9 cellular contexts compared by ENCODE assay signal in the genomic region with DNA sequence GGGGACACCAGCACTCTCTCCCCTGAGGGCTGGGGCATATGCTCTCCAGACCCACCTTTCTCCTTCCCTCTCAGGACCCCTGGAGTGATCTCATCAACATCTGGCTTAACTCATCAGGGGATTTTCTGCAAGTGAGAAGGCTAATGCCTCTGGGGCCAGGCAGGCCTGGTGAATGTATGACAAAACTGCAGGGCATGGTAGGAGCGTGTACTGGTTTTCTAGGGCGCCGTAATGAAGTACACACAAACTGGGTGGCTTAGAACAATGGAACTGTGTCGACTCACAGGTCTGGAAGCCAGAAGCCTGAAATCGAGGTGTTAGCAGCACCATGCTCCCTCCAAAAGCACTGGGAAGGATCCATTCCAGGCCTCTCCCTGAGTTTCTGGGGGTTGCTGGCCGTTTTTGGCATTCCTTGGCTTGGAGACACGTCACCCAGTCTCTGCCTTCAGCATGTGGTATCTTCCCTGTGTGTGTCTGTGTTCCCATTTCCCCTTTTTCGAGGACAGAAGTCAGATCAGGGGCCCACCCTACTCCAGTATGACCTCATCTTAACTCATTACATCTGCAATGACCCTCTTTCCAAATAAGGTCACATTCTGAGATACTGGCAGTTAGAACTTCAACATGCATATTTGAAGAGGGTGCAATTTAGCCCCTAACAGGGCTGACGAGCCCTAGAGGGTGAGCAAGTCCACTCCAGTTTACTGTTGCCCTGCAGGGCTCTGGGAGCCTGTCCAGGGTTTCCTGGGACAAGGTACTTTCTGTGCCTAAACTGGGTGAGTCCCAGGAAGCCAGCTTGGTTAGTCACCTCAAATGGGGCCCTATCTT. TPM values are rescaled to one million over a fixed set of nuclear protein-coding genes. Genes with fewer than 3 reads are reported as not detected.
DNase-seq lines count a peak whose midpoint lies in the region; ATAC-seq and TF ChIP-seq lines count a peak whose summit lies in the region.
"Had no signal": no experiment of that assay in that cellular context is flagged by ENCODE, and none has a peak within 500 bp of the region (broad histone marks: within the 10 kb centered on the region; RNA-seq: fewer than 3 reads in every experiment).

No MANE protein-coding gene starts in this region.

- no peaks in the 10 kb centered on the region for H3K36me3 Mint-ChIP-seq in activated T-helper 2 cell treated with anti-CD3 and anti-CD28 coated beads, Interferon-gamma antibody, Interleukin-2, Interleukin-4, amounts not matched to agents 10 μg/mL and 5 μg/mL and 100 μg/mL, durations not matched to agents 14 hours and 24 hours and 36 hours (ENCODE audit: low read depth)

- no peak overlapping the region for H3K4me3 Mint-ChIP-seq in activated T-helper 2 cell treated with anti-CD3 and anti-CD28 coated beads, Interferon-gamma antibody, Interleukin-2, Interleukin-4, amounts not matched to agents 10 μg/mL and 5 μg/mL and 100 μg/mL, durations not matched to agents 14 hours and 24 hours and 36 hours (ENCODE audit: low read depth)

- peak overlapping the region; percentile 93 for H3K27ac Mint-ChIP-seq in activated T-helper 2 cell treated with anti-CD3 and anti-CD28 coated beads, Interferon-gamma antibody, Interleukin-2, Interleukin-4, amounts not matched to agents 10 μg/mL and 5 μg/mL and 100 μg/mL, durations not matched to agents 14 hours and 24 hours and 36 hours

- TF ChIP-seq RAD21 in Ishikawa (IDR thresholded peaks at IDR 0.05; ENCODE audit: low read depth): no peak

- ATAC-seq in GM19452 (IDR thresholded peaks at IDR 0.05; ENCODE audit: unreplicated experiment): no peak
- ATAC-seq in GM19455 (IDR thresholded peaks at IDR 0.05; ENCODE audit: unreplicated experiment): no peak
- ATAC-seq: Panc1 had no signal

- no peak for TF ChIP-seq EP300 in Ishikawa (IDR thresholded peaks at IDR 0.05; ENCODE audit: borderline replicate concordance)

- intact Hi-C loops in activated T-helper 2 cell treated with anti-CD3 and anti-CD28 coated beads, Interferon-gamma antibody, Interleukin-2, Interleukin-4, amounts not matched to agents 10 μg/mL and 5 μg/mL and 100 μg/mL, durations not matched to agents 14 hours and 24 hours and 36 hours (cut with micrococcal nuclease): no loop called here

- H3K4me1 Mint-ChIP-seq in activated T-helper 2 cell treated with anti-CD3 and anti-CD28 coated beads, Interferon-gamma antibody, Interleukin-2, Interleukin-4, amounts not matched to agents 10 μg/mL and 5 μg/mL and 100 μg/mL, durations not matched to agents 14 hours and 24 hours and 36 hours (ENCODE audit: low read depth): peaks cover 85% of the 10 kb centered on the region

- H3K27me3 Mint-ChIP-seq in activated T-helper 2 cell treated with anti-CD3 and anti-CD28 coated beads, Interferon-gamma antibody, Interleukin-2, Interleukin-4, amounts not matched to agents 10 μg/mL and 5 μg/mL and 100 μg/mL, durations not matched to agents 14 hours and 24 hours and 36 hours (ENCODE audit: low read depth): no peaks in the 10 kb centered on the region

- peak; percentile 46 for DNase-seq in AG20443 (ENCODE audit: low spot score)
- DNase-seq in activated T-helper 2 cell treated with anti-CD3 and anti-CD28 coated beads, Interferon-gamma antibody, Interleukin-2, Interleukin-4, amounts not matched to agents 10 μg/mL and 5 μg/mL and 100 μg/mL, durations not matched to agents 14 hours and 24 hours and 36 hours (ENCODE audit: low spot score): no peak
- peak; percentile 29 for DNase-seq in left kidney (ENCODE audit: low read depth, low spot score)
- no peak for DNase-seq in OCI-M2 (lab: John Stamatoyannopoulos, UW; ENCODE audit: unreplicated experiment)
- DNase-seq in SHP77 treated with DMSO at 0.1 percent for 48 hours (lab: John Stamatoyannopoulos, UW): no peak

- H3K9me3 Mint-ChIP-seq in activated T-helper 2 cell treated with anti-CD3 and anti-CD28 coated beads, Interferon-gamma antibody, Interleukin-2, Interleukin-4, amounts not matched to agents 10 μg/mL and 5 μg/mL and 100 μg/mL, durations not matched to agents 14 hours and 24 hours and 36 hours: no peaks in the 10 kb centered on the region

TF ChIP-seq in Ishikawa, 13 proteins besides CTCF, POLR2A, EP300 and RAD21:
- TF ChIP-seq EGR1 (IDR thresholded peaks at IDR 0.05) (no peak), CEBPB (IDR thresholded peaks at IDR 0.05) (no peak), TCF12 (IDR thresholded peaks at IDR 0.05; ENCODE audit: low read depth) (no peak), CREB1 (IDR thresholded peaks at IDR 0.05; ENCODE audit: low read depth) (no peak)
- TF ChIP-seq, protein P1, sequence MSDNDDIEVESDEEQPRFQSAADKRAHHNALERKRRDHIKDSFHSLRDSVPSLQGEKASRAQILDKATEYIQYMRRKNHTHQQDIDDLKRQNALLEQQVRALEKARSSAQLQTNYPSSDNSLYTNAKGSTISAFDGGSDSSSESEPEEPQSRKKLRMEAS (IDR thresholded peaks at IDR 0.05): 0 out of 2 replicates have a peak, but pooled peaks have one; percentile 17

RNA-seq across cellular contexts. Expression of a gene that starts 45.5 kb away (rescaled TPM):
- 173 and 176 TPM in 2 replicates for total RNA-seq in activated T-helper 2 cell treated with anti-CD3 and anti-CD28 coated beads, Interferon-gamma antibody, Interleukin-2, Interleukin-4, amounts not matched to agents 10 μg/mL and 5 μg/mL and 100 μg/mL, durations not matched to agents 14 hours and 24 hours and 36 hours

Comparison
In these comparisons a context has a peak if more than half of its experiments do, and no peak if none do; other contexts are left out.
1. DNase-seq: peak in AG20443 (single experiment) and left kidney (single experiment); none in activated T-helper 2 cell treated with anti-CD3 and anti-CD28 coated beads, Interferon-gamma antibody, Interleukin-2, Interleukin-4, amounts not matched to agents 10 μg/mL and 5 μg/mL and 100 μg/mL, durations not matched to agents 14 hours and 24 hours and 36 hours (single experiment), OCI-M2 (single experiment) and SHP77 treated with DMSO at 0.1 percent for 48 hours (single experiment).